In the genomic region with DNA sequence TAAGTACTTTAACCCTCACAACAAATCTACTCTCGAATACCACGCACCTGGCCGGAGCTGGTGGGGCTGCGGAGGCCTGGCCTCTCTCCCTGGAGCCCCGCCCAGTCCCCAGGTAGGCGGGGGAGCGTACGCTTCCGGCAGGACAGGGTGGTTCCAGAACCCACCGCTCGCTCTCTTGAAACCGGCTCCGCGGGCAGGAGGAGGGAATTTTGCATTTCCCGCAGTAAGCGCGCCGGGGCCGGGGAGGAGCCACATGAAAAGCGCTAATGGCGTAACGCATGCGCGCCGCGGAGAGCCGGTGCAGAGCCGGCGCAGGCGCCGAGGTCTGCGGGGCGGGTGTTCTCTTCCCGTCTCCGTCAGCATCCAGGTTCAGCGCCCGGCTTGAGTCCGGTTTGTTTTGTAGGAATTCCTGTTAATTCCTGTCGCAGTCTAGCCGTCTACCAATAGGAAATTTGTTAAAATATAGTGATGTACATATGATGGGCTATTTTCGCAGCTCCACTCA, we compare ENCODE assay signal across 1 cellular context.
TF ChIP-seq lines count a peak whose summit lies in the region.

No MANE protein-coding gene starts in this region.

TF ChIP-seq in HepG2, 621 proteins besides CTCF, POLR2A, EP300 and RAD21 (continued from another document and continues in another):
- TF ChIP-seq, protein P1, sequence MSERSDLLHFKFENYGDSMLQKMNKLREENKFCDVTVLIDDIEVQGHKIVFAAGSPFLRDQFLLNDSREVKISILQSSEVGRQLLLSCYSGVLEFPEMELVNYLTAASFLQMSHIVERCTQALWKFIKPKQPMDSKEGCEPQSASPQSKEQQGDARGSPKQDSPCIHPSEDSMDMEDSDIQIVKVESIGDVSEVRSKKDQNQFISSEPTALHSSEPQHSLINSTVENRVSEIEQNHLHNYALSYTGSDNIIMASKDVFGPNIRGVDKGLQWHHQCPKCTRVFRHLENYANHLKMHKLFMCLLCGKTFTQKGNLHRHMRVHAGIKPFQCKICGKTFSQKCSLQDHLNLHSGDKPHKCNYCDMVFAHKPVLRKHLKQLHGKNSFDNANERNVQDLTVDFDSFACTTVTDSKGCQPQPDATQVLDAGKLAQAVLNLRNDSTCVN (CRISPR knock-in tag; IDR thresholded peaks at IDR 0.05; ENCODE audit: borderline replicate concordance) = peak; percentile 64; the same call in 1 of the 2 replicates
- TF ChIP-seq TBP (CRISPR knock-in tag; IDR thresholded peaks at IDR 0.05) = no peak
- TF ChIP-seq U2AF2 (IDR thresholded peaks at IDR 0.05; ENCODE audit: low read depth, low read length) = peak; percentile 57; the same call in 1 of the 2 replicates
- TF ChIP-seq ZNF607 (CRISPR knock-in tag; IDR thresholded peaks at IDR 0.05; ENCODE audit: borderline replicate concordance) = peak; percentile 42; the same call in 1 of the 2 replicates
- no peak for TF ChIP-seq KLF9 (CRISPR knock-in tag; IDR thresholded peaks at IDR 0.05; ENCODE audit: low read depth)
- no peak for TF ChIP-seq KLF6 (CRISPR knock-in tag; IDR thresholded peaks at IDR 0.05)
- TF ChIP-seq ZNF44 (CRISPR knock-in tag; IDR thresholded peaks at IDR 0.05) = no peak
- no peak for TF ChIP-seq ZNF570 (CRISPR knock-in tag; IDR thresholded peaks at IDR 0.05; ENCODE audit: borderline replicate concordance)
- TF ChIP-seq CSRNP2 (CRISPR knock-in tag; conservative IDR thresholded peaks at IDR 0.05; ENCODE audit: low read depth) = no peak
- no peak; the same call in 1 of the 2 replicates for TF ChIP-seq ARNT2 (CRISPR knock-in tag; IDR thresholded peaks at IDR 0.05; ENCODE audit: low read depth)
- TF ChIP-seq, protein P2, sequence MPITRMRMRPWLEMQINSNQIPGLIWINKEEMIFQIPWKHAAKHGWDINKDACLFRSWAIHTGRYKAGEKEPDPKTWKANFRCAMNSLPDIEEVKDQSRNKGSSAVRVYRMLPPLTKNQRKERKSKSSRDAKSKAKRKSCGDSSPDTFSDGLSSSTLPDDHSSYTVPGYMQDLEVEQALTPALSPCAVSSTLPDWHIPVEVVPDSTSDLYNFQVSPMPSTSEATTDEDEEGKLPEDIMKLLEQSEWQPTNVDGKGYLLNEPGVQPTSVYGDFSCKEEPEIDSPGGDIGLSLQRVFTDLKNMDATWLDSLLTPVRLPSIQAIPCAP (CRISPR knock-in tag; IDR thresholded peaks at IDR 0.05; ENCODE audit: low read depth) = no peak
- no peak for TF ChIP-seq ATF1 (CRISPR knock-in tag; IDR thresholded peaks at IDR 0.05)
- no peak for TF ChIP-seq KDM1A (CRISPR knock-in tag; IDR thresholded peaks at IDR 0.05)
- no peak for TF ChIP-seq ZNF20 (CRISPR knock-in tag; IDR thresholded peaks at IDR 0.05)
- TF ChIP-seq ZNF839 (CRISPR knock-in tag; IDR thresholded peaks at IDR 0.05; ENCODE audit: borderline replicate concordance) = no peak
- TF ChIP-seq SALL2 (CRISPR knock-in tag; IDR thresholded peaks at IDR 0.05) = no peak
- no peak for TF ChIP-seq ZNF274 (CRISPR knock-in tag; IDR thresholded peaks at IDR 0.05)
- no peak for TF ChIP-seq ATF7-NPFF (CRISPR knock-in tag; IDR thresholded peaks at IDR 0.05; ENCODE audit: low read depth)
- TF ChIP-seq TFDP1 (CRISPR knock-in tag; IDR thresholded peaks at IDR 0.05; ENCODE audit: borderline replicate concordance) = peak; percentile 89; the same call in 1 of the 2 replicates
- TF ChIP-seq ZMAT3 (CRISPR knock-in tag; conservative IDR thresholded peaks at IDR 0.05) = no peak; the same call in 1 of the 2 replicates
- no peak for TF ChIP-seq ZFP36L2 (CRISPR knock-in tag; IDR thresholded peaks at IDR 0.05)
- TF ChIP-seq, protein P3, sequence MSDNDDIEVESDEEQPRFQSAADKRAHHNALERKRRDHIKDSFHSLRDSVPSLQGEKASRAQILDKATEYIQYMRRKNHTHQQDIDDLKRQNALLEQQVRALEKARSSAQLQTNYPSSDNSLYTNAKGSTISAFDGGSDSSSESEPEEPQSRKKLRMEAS (IDR thresholded peaks at IDR 0.05) = peak; percentile 63; the same call in 1 of the 2 replicates
- no peak for TF ChIP-seq HMGA1 (CRISPR knock-in tag; conservative IDR thresholded peaks at IDR 0.05)
- no peak for TF ChIP-seq PHF20 (CRISPR knock-in tag; IDR thresholded peaks at IDR 0.05)
- TF ChIP-seq ZNF792 (CRISPR knock-in tag; IDR thresholded peaks at IDR 0.05) = no peak
- peak; percentile 39; the same call in 1 of the 2 replicates for TF ChIP-seq ELF1 (CRISPR knock-in tag; IDR thresholded peaks at IDR 0.05)
- TF ChIP-seq, protein P4, sequence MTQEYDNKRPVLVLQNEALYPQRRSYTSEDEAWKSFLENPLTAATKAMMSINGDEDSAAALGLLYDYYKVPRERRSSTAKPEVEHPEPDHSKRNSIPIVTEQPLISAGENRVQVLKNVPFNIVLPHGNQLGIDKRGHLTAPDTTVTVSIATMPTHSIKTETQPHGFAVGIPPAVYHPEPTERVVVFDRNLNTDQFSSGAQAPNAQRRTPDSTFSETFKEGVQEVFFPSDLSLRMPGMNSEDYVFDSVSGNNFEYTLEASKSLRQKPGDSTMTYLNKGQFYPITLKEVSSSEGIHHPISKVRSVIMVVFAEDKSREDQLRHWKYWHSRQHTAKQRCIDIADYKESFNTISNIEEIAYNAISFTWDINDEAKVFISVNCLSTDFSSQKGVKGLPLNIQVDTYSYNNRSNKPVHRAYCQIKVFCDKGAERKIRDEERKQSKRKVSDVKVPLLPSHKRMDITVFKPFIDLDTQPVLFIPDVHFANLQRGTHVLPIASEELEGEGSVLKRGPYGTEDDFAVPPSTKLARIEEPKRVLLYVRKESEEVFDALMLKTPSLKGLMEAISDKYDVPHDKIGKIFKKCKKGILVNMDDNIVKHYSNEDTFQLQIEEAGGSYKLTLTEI (CRISPR knock-in tag; conservative IDR thresholded peaks at IDR 0.05) = no peak
- TF ChIP-seq NFKB2 (CRISPR knock-in tag; IDR thresholded peaks at IDR 0.05; ENCODE audit: borderline replicate concordance) = peak; percentile 58; the same call in 1 of the 2 replicates
- no peak for TF ChIP-seq ZFP37 (CRISPR knock-in tag; IDR thresholded peaks at IDR 0.05; ENCODE audit: borderline replicate concordance)
- TF ChIP-seq GATAD2A (CRISPR knock-in tag; IDR thresholded peaks at IDR 0.05) = peak; percentile 25; the same call in 1 of the 2 replicates
- no peak for TF ChIP-seq HOXA9 (CRISPR knock-in tag; IDR thresholded peaks at IDR 0.05; ENCODE audit: borderline replicate concordance)
- no peak for TF ChIP-seq ZNF296 (CRISPR knock-in tag; conservative IDR thresholded peaks at IDR 0.05)
- TF ChIP-seq, protein P5, sequence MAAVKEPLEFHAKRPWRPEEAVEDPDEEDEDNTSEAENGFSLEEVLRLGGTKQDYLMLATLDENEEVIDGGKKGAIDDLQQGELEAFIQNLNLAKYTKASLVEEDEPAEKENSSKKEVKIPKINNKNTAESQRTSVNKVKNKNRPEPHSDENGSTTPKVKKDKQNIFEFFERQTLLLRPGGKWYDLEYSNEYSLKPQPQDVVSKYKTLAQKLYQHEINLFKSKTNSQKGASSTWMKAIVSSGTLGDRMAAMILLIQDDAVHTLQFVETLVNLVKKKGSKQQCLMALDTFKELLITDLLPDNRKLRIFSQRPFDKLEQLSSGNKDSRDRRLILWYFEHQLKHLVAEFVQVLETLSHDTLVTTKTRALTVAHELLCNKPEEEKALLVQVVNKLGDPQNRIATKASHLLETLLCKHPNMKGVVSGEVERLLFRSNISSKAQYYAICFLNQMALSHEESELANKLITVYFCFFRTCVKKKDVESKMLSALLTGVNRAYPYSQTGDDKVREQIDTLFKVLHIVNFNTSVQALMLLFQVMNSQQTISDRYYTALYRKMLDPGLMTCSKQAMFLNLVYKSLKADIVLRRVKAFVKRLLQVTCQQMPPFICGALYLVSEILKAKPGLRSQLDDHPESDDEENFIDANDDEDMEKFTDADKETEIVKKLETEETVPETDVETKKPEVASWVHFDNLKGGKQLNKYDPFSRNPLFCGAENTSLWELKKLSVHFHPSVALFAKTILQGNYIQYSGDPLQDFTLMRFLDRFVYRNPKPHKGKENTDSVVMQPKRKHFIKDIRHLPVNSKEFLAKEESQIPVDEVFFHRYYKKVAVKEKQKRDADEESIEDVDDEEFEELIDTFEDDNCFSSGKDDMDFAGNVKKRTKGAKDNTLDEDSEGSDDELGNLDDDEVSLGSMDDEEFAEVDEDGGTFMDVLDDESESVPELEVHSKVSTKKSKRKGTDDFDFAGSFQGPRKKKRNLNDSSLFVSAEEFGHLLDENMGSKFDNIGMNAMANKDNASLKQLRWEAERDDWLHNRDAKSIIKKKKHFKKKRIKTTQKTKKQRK (IDR thresholded peaks at IDR 0.05; ENCODE audit: low read length) = no peak
- no peak for TF ChIP-seq SIX1 (CRISPR knock-in tag; IDR thresholded peaks at IDR 0.05; ENCODE audit: borderline replicate concordance)
- TF ChIP-seq ZBTB38 (CRISPR knock-in tag; IDR thresholded peaks at IDR 0.05) = no peak
- no peak for TF ChIP-seq FOSL2 (CRISPR knock-in tag; IDR thresholded peaks at IDR 0.05)
- peak; percentile 73; the same call in 1 of the 2 replicates for TF ChIP-seq ETV5 (CRISPR knock-in tag; IDR thresholded peaks at IDR 0.05; ENCODE audit: borderline replicate concordance)
- no peak for TF ChIP-seq TERF1 (CRISPR knock-in tag; IDR thresholded peaks at IDR 0.05)
- no peak for TF ChIP-seq ZBTB46 (CRISPR knock-in tag; IDR thresholded peaks at IDR 0.05; ENCODE audit: borderline replicate concordance)
- TF ChIP-seq, protein P6, sequence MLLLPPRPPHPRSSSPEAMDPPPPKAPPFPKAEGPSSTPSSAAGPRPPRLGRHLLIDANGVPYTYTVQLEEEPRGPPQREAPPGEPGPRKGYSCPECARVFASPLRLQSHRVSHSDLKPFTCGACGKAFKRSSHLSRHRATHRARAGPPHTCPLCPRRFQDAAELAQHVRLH (CRISPR knock-in tag; IDR thresholded peaks at IDR 0.05; ENCODE audit: borderline replicate concordance, low read depth) = no peak; the same call in 1 of the 2 replicates
- TF ChIP-seq, protein P7, sequence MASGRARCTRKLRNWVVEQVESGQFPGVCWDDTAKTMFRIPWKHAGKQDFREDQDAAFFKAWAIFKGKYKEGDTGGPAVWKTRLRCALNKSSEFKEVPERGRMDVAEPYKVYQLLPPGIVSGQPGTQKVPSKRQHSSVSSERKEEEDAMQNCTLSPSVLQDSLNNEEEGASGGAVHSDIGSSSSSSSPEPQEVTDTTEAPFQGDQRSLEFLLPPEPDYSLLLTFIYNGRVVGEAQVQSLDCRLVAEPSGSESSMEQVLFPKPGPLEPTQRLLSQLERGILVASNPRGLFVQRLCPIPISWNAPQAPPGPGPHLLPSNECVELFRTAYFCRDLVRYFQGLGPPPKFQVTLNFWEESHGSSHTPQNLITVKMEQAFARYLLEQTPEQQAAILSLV (CRISPR knock-in tag; IDR thresholded peaks at IDR 0.05; ENCODE audit: borderline replicate concordance) = no peak
- no peak for TF ChIP-seq ADNP (CRISPR knock-in tag; IDR thresholded peaks at IDR 0.05)
- no peak for TF ChIP-seq NFE2L1 (CRISPR knock-in tag; IDR thresholded peaks at IDR 0.05; ENCODE audit: borderline replicate concordance)
- TF ChIP-seq, protein P8, sequence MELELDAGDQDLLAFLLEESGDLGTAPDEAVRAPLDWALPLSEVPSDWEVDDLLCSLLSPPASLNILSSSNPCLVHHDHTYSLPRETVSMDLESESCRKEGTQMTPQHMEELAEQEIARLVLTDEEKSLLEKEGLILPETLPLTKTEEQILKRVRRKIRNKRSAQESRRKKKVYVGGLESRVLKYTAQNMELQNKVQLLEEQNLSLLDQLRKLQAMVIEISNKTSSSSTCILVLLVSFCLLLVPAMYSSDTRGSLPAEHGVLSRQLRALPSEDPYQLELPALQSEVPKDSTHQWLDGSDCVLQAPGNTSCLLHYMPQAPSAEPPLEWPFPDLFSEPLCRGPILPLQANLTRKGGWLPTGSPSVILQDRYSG (CRISPR knock-in tag; IDR thresholded peaks at IDR 0.05) = no peak
- no peak for TF ChIP-seq ZNF781 (CRISPR knock-in tag; IDR thresholded peaks at IDR 0.05; ENCODE audit: borderline replicate concordance, not compliant biosample characterization)
